ENCODE assay signal across 11 cellular contexts in the genomic region with DNA sequence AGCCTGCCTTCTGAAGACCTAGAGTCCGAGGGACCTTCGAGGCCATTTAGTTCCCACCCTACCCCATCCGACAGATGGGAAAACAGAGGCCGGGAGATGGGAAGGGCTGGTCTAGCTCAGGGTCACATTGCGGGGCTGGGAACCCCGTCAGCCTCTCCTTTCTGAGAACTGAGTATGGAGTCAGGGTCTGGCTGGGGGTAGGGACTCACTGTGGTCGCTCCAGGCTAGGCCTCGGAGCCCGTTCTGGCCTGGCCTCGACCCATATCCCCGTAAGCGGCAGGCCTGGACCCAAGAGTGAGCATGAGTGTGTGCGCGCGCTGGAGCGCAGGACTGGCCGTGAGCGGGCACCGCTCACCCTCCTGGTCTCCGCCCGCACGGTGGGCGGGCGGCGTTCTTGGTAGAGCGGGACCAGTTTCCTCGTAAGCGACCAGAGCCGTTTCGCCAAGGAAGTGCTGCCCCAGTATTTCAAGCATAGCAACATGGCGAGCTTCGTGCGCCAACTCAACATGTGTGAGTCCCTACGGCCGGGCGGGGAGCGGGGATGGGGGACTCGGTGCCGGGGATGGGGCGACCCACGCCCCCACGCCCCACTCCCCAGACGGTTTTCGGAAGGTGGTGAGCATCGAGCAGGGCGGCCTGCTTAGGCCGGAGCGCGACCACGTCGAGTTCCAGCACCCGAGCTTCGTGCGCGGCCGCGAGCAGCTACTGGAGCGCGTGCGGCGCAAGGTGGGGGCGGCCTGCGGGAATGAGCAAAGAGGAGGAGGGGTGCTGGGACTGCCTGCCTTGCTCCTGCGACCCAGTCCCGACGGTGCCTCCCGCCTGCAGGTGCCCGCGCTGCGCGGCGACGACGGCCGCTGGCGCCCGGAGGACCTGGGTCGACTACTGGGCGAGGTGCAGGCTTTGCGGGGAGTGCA. TPM values are rescaled to one million over a fixed set of nuclear protein-coding genes. Genes with fewer than 3 reads are reported as not detected.
DNase-seq lines count a peak whose midpoint lies in the region; ATAC-seq and TF ChIP-seq lines count a peak whose summit lies in the region.
"Had no signal": no experiment of that assay in that cellular context is flagged by ENCODE, and none has a peak within 500 bp of the region (broad histone marks: within the 10 kb centered on the region; RNA-seq: fewer than 3 reads in every experiment).

No MANE protein-coding gene starts in this region.

- TF ChIP-seq CTCF in cardiac muscle cell (IDR thresholded peaks at IDR 0.05; ENCODE audit: low read depth, low read length): no peak
- no peak for TF ChIP-seq CTCF in uterus (IDR thresholded peaks at IDR 0.05)

- H3K4me3 ChIP-seq in cardiac muscle cell (no peak overlapping the region), uterus (peak overlapping the region; percentile 28 to 32)

- H3K27ac Mint-ChIP-seq in effector memory CD8-positive, alpha-beta T cell: no peak overlapping the region
- H3K27ac Mint-ChIP-seq in naive thymus-derived CD8-positive, alpha-beta T cell: no peak overlapping the region

- peaks cover 88% of the 10 kb centered on the region for H3K27me3 ChIP-seq in cardiac muscle cell
- H3K27me3 ChIP-seq in uterus: no peaks in the 10 kb centered on the region

- H3K4me1 Mint-ChIP-seq in effector memory CD8-positive, alpha-beta T cell (ENCODE audit: low read depth in 2 of 2): peaks cover 10 to 24% of the 10 kb centered on the region in 2 donors
- H3K4me1 Mint-ChIP-seq in naive thymus-derived CD8-positive, alpha-beta T cell: peaks cover 12 to 43% (median 26%) of the 10 kb centered on the region in 4 donors

- H3K27ac ChIP-seq in cardiac muscle cell (no peak overlapping the region), uterus (peak overlapping the region in 1 of 2 donors; percentile 37)

- H3K27me3 Mint-ChIP-seq in effector memory CD8-positive, alpha-beta T cell: peaks cover 36 to 77% of the 10 kb centered on the region in 2 donors
- peaks cover 15 to 81% (median 40%) of the 10 kb centered on the region in 5 donors for H3K27me3 Mint-ChIP-seq in naive thymus-derived CD8-positive, alpha-beta T cell

- H3K4me3 Mint-ChIP-seq in effector memory CD8-positive, alpha-beta T cell: peak overlapping the region; percentile 37 to 43
- peak overlapping the region in 6 of 10 donors; percentile 10 to 65 (median 41) for H3K4me3 Mint-ChIP-seq in naive thymus-derived CD8-positive, alpha-beta T cell

- H3K4me1 ChIP-seq in cardiac muscle cell (ENCODE audit: low read depth): peaks cover 16% of the 10 kb centered on the region
- peaks cover 0 to 34% of the 10 kb centered on the region in 2 donors for H3K4me1 ChIP-seq in uterus

- no peak for ATAC-seq in Right ventricle myocardium superior (ENCODE audit: poor library complexity)
- ATAC-seq in effector memory CD8-positive, alpha-beta T cell (replicated peaks): no peak
- ATAC-seq in naive thymus-derived CD8-positive, alpha-beta T cell: no peak
- ATAC-seq in HG03442 (IDR thresholded peaks at IDR 0.05; ENCODE audit: unreplicated experiment): no peak
- ATAC-seq: PC-3 had no signal

- H3K9me3 ChIP-seq in cardiac muscle cell (ENCODE audit: low read depth) (no peaks in the 10 kb centered on the region), uterus (no peaks in the 10 kb centered on the region)

- no peaks in the 10 kb centered on the region for H3K9me3 Mint-ChIP-seq in effector memory CD8-positive, alpha-beta T cell
- H3K9me3 Mint-ChIP-seq in naive thymus-derived CD8-positive, alpha-beta T cell: no peaks in the 10 kb centered on the region

- POLR2A ChIA-PET in naive thymus-derived CD8-positive, alpha-beta T cell (lab: Charles Lee): interaction anchor here (1.6 kb wide), 1 partner anchor 10 kb away, joined by 3 read pairs; no protein-coding TSS in a partner anchor

- intact Hi-C loops in Right ventricle myocardium superior (cut with DNase I) (no loop called here), uterus (cut with DNase I; ENCODE audit: low total_unique reads) (no loop called here)

- H3K36me3 Mint-ChIP-seq in effector memory CD8-positive, alpha-beta T cell (ENCODE audit: insufficient read depth): peaks cover 19% of the 10 kb centered on the region
- peaks cover 0 to 8% (median 0%) of the 10 kb centered on the region in 3 donors for H3K36me3 Mint-ChIP-seq in naive thymus-derived CD8-positive, alpha-beta T cell

- H3K36me3 ChIP-seq in cardiac muscle cell (no peaks in the 10 kb centered on the region), uterus (no peaks in the 10 kb centered on the region)

- TF ChIP-seq POLR2A in uterus (IDR thresholded peaks at IDR 0.05): no peak

- DNase-seq in cardiac muscle cell (ENCODE audit: low read depth in 1 of 2, low spot score in 1 of 2) (peak; percentile 32 to 42), Right ventricle myocardium superior (no peak), uterus (no peak), T1000 (lab: John Stamatoyannopoulos, UW) (no peak)
- DNase-seq in effector memory CD8-positive, alpha-beta T cell: no peak
- no peak for DNase-seq in naive thymus-derived CD8-positive, alpha-beta T cell
- no peak for DNase-seq in activated CD4-positive, CD25-positive, alpha-beta regulatory T cell (lab: John Stamatoyannopoulos, UW)
- DNase-seq: activated CD4-positive, alpha-beta T cell treated with anti-CD3 and anti-CD28 coated beads for 4 hours; mammary epithelial cell; PC-3 had no signal

RNA-seq across cellular contexts. Expression of a gene that starts 0.8 kb away (rescaled TPM):
- total RNA-seq in cardiac muscle cell (0.63 and 7.9 TPM in 2 replicates), Right ventricle myocardium superior (62.9 TPM), uterus (10 to 100 TPM in 3 of 4 donors, not detected in 1; 11.3 to 51.9 (median 42.3) TPM)
- polyA plus RNA-seq in cardiac muscle cell: 1.7 and 2.6 TPM in 2 replicates
- 10 to 100 TPM in 1 of 2 experiments, 1 to 10 TPM in 1; 9.7 to 14.8 TPM for total RNA-seq in naive thymus-derived CD8-positive, alpha-beta T cell
- not detected for polyA plus RNA-seq in naive thymus-derived CD8-positive, alpha-beta T cell

RNA-seq across cellular contexts. Expression of a gene that starts 5.0 kb away (rescaled TPM):
- 33.7 and 40.6 TPM in 2 replicates for total RNA-seq in cardiac muscle cell
- 19.4 and 31.1 TPM in 2 replicates for polyA plus RNA-seq in cardiac muscle cell
- total RNA-seq in Right ventricle myocardium superior: 105 TPM
- 1 to 10 TPM in 1 of 2 experiments, under 1 TPM in 1; 0.70 to 1.6 TPM for total RNA-seq in naive thymus-derived CD8-positive, alpha-beta T cell
- polyA plus RNA-seq in naive thymus-derived CD8-positive, alpha-beta T cell: not detected
- total RNA-seq in uterus: 10 to 100 TPM in 2 of 4 donors, 1 to 10 TPM in 2; 3.3 to 29.7 (median 17.0) TPM

RNA-seq across cellular contexts. Expression of a gene that starts 5.6 kb away (rescaled TPM):
- total RNA-seq in cardiac muscle cell (8.7 and 9.0 TPM in 2 replicates), Right ventricle myocardium superior (9.5 TPM), uterus (10 to 100 TPM in 2 of 4 donors, 1 to 10 TPM in 1, not detected in 1; 2.6 to 47.4 (median 14.1) TPM)
- 6.8 and 9.3 TPM in 2 replicates for polyA plus RNA-seq in cardiac muscle cell
- 10 to 100 TPM in 1 of 2 experiments, 1 to 10 TPM in 1; 9.0 to 10.9 TPM for total RNA-seq in naive thymus-derived CD8-positive, alpha-beta T cell
- 1 to 10 TPM; 1.8 to 2.8 (median 2.5) TPM for polyA plus RNA-seq in naive thymus-derived CD8-positive, alpha-beta T cell

RNA-seq across cellular contexts. Expression of a gene that starts 5.7 kb away (rescaled TPM):
- 5.4 and 12.2 TPM in 2 replicates for total RNA-seq in cardiac muscle cell
- polyA plus RNA-seq in cardiac muscle cell: 6.7 and 11.9 TPM in 2 replicates
- total RNA-seq in Right ventricle myocardium superior: 9.0 TPM
- total RNA-seq in naive thymus-derived CD8-positive, alpha-beta T cell: 10 to 100 TPM; 41.0 to 43.4 TPM
- polyA plus RNA-seq in naive thymus-derived CD8-positive, alpha-beta T cell: 10 to 100 TPM; 44.9 to 49.1 (median 48.2) TPM
- 10 to 100 TPM in 2 of 4 donors, 1 to 10 TPM in 2; 2.6 to 21.0 (median 10.6) TPM for total RNA-seq in uterus

RNA-seq across cellular contexts. Expression of a gene that starts 14.6 kb away (rescaled TPM):
- total RNA-seq in cardiac muscle cell (28.0 and 34.7 TPM in 2 replicates), Right ventricle myocardium superior (8.1 TPM), uterus (10 to 100 TPM in 3 of 4 donors, 1 to 10 TPM in 1; 2.4 to 40.1 (median 15.1) TPM)
- 18.0 and 30.4 TPM in 2 replicates for polyA plus RNA-seq in cardiac muscle cell
- total RNA-seq in naive thymus-derived CD8-positive, alpha-beta T cell: 1 to 10 TPM; 1.5 to 1.8 TPM
- polyA plus RNA-seq in naive thymus-derived CD8-positive, alpha-beta T cell: 1 to 10 TPM in 1 of 3 donors, under 1 TPM in 2; 0.19 to 1.1 (median 0.28) TPM

Comparison
In these comparisons a context has a peak if more than half of its experiments do, and no peak if none do; other contexts are left out.
1. DNase-seq: peak in cardiac muscle cell (2 of 2); none in Right ventricle myocardium superior (single experiment), effector memory CD8-positive, alpha-beta T cell (0 of 3), naive thymus-derived CD8-positive, alpha-beta T cell (0 of 10), uterus (0 of 2), activated CD4-positive, CD25-positive, alpha-beta regulatory T cell (0 of 4) and T1000 (single experiment).